ENCODE assay signal across 8 cellular contexts in the genomic region with DNA sequence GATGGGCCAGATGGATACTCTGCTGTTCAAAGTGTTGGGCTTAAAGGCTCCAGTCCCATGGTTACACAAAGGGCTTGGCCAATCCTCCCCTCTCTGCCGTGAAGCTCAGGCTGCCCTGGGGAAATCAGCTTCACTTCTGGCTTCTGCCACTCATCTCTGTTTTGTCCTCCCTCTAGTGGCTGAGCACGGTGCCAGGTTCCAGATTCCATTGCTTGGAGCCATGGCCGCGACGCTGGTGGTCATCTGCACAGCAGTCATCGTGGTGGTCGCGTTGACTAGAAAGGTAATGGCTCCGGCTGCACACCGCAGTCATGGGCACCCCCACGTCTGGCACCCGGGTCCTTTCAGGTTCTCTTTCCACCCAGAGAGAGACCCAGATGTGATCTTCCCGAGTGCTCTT. TPM values are rescaled to one million over a fixed set of nuclear protein-coding genes. Genes with fewer than 3 reads are reported as not detected.
A peak's percentile ranks its signal among the peaks of the same experiment; 100 is the strongest.
DNase-seq lines count a peak whose midpoint lies in the region; ATAC-seq and TF ChIP-seq lines count a peak whose summit lies in the region.

No MANE protein-coding gene starts in this region.

- H3K27ac Mint-ChIP-seq in T-helper 17 cell: peak overlapping the region; percentile 60

- H3K4me3 Mint-ChIP-seq in T-helper 17 cell: peak overlapping the region; percentile 62

- H3K79me2 ChIP-seq in fibroblast of lung (ENCODE audit: control insufficient read depth, insufficient read depth, low read length): no peaks in the 10 kb centered on the region

- H3K4me1 Mint-ChIP-seq in T-helper 17 cell: peaks cover 28% of the 10 kb centered on the region

- H3K27me3 Mint-ChIP-seq in T-helper 17 cell: no peaks in the 10 kb centered on the region

- peak; percentile 27 to 34 for TF ChIP-seq CTCF in fibroblast of lung (conservative IDR thresholded peaks at IDR 0.05 in 1 of 2, IDR thresholded peaks at IDR 0.05 in 1 of 2; ENCODE audit: low read depth in 1 of 2, low read length in 2 of 2)

- DNase-seq in ELF-1 (ENCODE audit: low read depth, low spot score) (peak; percentile 79), T-helper 17 cell (no peak), fibroblast of lung (ENCODE audit: low read depth in 2 of 2) (no peak)
- DNase-seq in stimulated activated naive CD8-positive, alpha-beta T cell treated with anti-CD3 and anti-CD28 coated beads, Interleukin-15, Interleukin-2, amounts not matched to agents 100 U/mL and 50 U/mL, for 24 hours: peak; percentile 43
- DNase-seq in NK-92 treated with Interleukin-12 subunit alpha and Interleukin-12 subunit beta, amount 100 ng/mL, for 24 hours (lab: John Stamatoyannopoulos, UW): no peak

- peaks cover 6% of the 10 kb centered on the region for H3K27me3 ChIP-seq in fibroblast of lung (ENCODE audit: control insufficient read depth, insufficient read depth, low read length)

- no peak overlapping the region for H3K27ac ChIP-seq in fibroblast of lung (ENCODE audit: insufficient read depth, low read length)

- no peak overlapping the region for H3K4me3 ChIP-seq in fibroblast of lung (replicated peaks in 1 of 4; ENCODE audit: control extremely low read depth in 1 of 4, insufficient read depth in 1 of 4, low read depth in 3 of 4, low read length in 4 of 4)

- H3K4me2 ChIP-seq in fibroblast of lung (ENCODE audit: extremely low read depth, insufficient read depth, low read length): no peak overlapping the region

- no peak overlapping the region for H2AFZ ChIP-seq in fibroblast of lung (ENCODE audit: low read length)

- peaks cover 3% of the 10 kb centered on the region for H3K36me3 Mint-ChIP-seq in T-helper 17 cell (ENCODE audit: low read depth)

- no peaks in the 10 kb centered on the region for H4K20me1 ChIP-seq in fibroblast of lung (ENCODE audit: control insufficient read depth, extremely low read depth, insufficient read depth, low read length)

- H3K9ac ChIP-seq in fibroblast of lung (ENCODE audit: insufficient read depth, low read length): no peak overlapping the region

- no peaks in the 10 kb centered on the region for H3K4me1 ChIP-seq in fibroblast of lung (ENCODE audit: control insufficient read depth, extremely low read depth, insufficient read depth, low read length)

- ATAC-seq in HG03442 (IDR thresholded peaks at IDR 0.05; ENCODE audit: unreplicated experiment) (peak; percentile 49), T-helper 17 cell (peak; percentile 68), HG02840 (IDR thresholded peaks at IDR 0.05; ENCODE audit: low FRiP score, unreplicated experiment) (no peak), HG03280 (IDR thresholded peaks at IDR 0.05; ENCODE audit: unreplicated experiment) (no peak)
- peak; percentile 64 for ATAC-seq in stimulated activated naive CD8-positive, alpha-beta T cell treated with anti-CD3 and anti-CD28 coated beads, Interleukin-15, Interleukin-2, amounts not matched to agents 100 U/mL and 50 U/mL, for 24 hours

- no peaks in the 10 kb centered on the region for H3K36me3 ChIP-seq in fibroblast of lung (ENCODE audit: control insufficient read depth, insufficient read depth, low read length)

- H3K9me3 ChIP-seq in T-helper 17 cell (ENCODE audit: control insufficient read depth, low read length, poor library complexity, severe bottlenecking) (no peaks in the 10 kb centered on the region), fibroblast of lung (ENCODE audit: control insufficient read depth, insufficient read depth, low read depth, low read length) (no peaks in the 10 kb centered on the region)

RNA-seq across cellular contexts. Expression of gene TIGIT, which starts 5.6 kb away (rescaled TPM):
- total RNA-seq in T-helper 17 cell: 10 to 100 TPM; 11.6 to 13.3 TPM
- total RNA-seq in fibroblast of lung: not detected in 2 replicates
- polyA plus RNA-seq in fibroblast of lung: not detected in 2 replicates
- polyA plus RNA-seq in fibroblast of lung (2012): not detected in 2 replicates
- polyA minus RNA-seq in fibroblast of lung (ENCODE audit: low replicate concordance): not detected in 2 replicates

Comparison
In these comparisons a context has a peak if more than half of its experiments do, and no peak if none do; other contexts are left out.
1. DNase-seq: peak in ELF-1 (single experiment) and stimulated activated naive CD8-positive, alpha-beta T cell treated with anti-CD3 and anti-CD28 coated beads, Interleukin-15, Interleukin-2, amounts not matched to agents 100 U/mL and 50 U/mL, for 24 hours (single experiment); none in T-helper 17 cell (0 of 3), fibroblast of lung (0 of 2) and NK-92 treated with Interleukin-12 subunit alpha and Interleukin-12 subunit beta, amount 100 ng/mL, for 24 hours (single experiment).
2. ATAC-seq: peak in HG03442 (single experiment), T-helper 17 cell (single experiment) and stimulated activated naive CD8-positive, alpha-beta T cell treated with anti-CD3 and anti-CD28 coated beads, Interleukin-15, Interleukin-2, amounts not matched to agents 100 U/mL and 50 U/mL, for 24 hours (single experiment); none in HG02840 (single experiment) and HG03280 (single experiment).
3. RNA of gene TIGIT, which starts 5.6 kb away (total RNA-seq): 11.6 to 13.3 TPM in T-helper 17 cell; not detected in fibroblast of lung; every median in the first group is over 10 times any median in the second.